In the genomic region with DNA sequence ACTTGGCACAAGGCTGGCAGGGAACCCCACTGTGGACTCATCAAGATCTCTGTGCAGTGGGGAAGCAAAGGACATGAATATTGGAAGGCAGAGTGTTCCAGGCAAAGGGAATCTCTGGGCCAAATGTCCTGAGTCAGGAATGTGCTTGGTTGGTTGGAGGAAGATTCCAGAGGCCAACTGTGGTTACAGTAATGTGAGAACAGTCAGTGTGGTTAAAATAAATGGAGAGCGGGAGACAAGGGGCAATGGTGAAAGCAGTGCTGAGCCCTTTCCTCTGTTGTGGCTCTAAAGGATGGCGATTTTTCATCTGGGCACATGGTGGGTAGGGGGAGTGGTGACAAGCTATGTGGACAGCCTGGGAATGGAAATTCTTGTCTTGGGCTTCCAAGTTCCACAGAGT, we compare ENCODE assay signal across 19 cellular contexts.
A peak's percentile ranks its signal among the peaks of the same experiment; 100 is the strongest.
DNase-seq lines count a peak whose midpoint lies in the region; ATAC-seq and TF ChIP-seq lines count a peak whose summit lies in the region.
"Had no signal": no experiment of that assay in that cellular context is flagged by ENCODE, and none has a peak within 500 bp of the region (broad histone marks: within the 10 kb centered on the region; RNA-seq: fewer than 3 reads in every experiment).

No MANE protein-coding gene starts in this region.

- TF ChIP-seq CTCF in colonic mucosa (IDR thresholded peaks at IDR 0.05), result no peak

- H3K9me3 ChIP-seq in colonic mucosa, result no peaks in the 10 kb centered on the region
- H3K9me3 ChIP-seq: MG63 had no signal

- H3K9ac ChIP-seq in colonic mucosa (ENCODE audit: low read depth in 2 of 2, low read length in 2 of 2), result no peak overlapping the region

- H3K4me1 ChIP-seq in colonic mucosa, result no peaks in the 10 kb centered on the region

- no peak overlapping the region for H3K4me3 ChIP-seq in colonic mucosa
- H3K4me3 ChIP-seq: MG63 had no signal

- DNase-seq in HK-2 (ENCODE audit: unreplicated experiment) (peak; percentile 31), astrocyte of the hippocampus (ENCODE audit: low read depth, low spot score) (peak; percentile 86), kidney tubule cell (ENCODE audit: low spot score) (peak; percentile 79), caudate nucleus (lab: John Stamatoyannopoulos, UW) (no peak), colonic mucosa (no peak), activated T-cell treated with anti-CD3 and anti-CD28 coated beads for 4 hours (no peak)
- DNase-seq: CD4-positive, alpha-beta memory T cell; GDM1; GOT3; Kasumi-1; MG63; NCI-H1417; NCI-H1694 treated with DMSO at 0.1 percent for 48 hours; NCI-H446; NCI-H526; OCI-M1; Right ventricle myocardium superior had no signal

- intact Hi-C loops in colonic mucosa (cut with DNase I), result no loop called here

- ATAC-seq in HG03342 (IDR thresholded peaks at IDR 0.05; ENCODE audit: unreplicated experiment), result no peak
- ATAC-seq: HCT116 had no signal

- no peaks in the 10 kb centered on the region for H3K36me3 ChIP-seq in colonic mucosa
- H3K36me3 ChIP-seq: MG63 had no signal

- H3K27me3 ChIP-seq in colonic mucosa, result no peaks in the 10 kb centered on the region
- H3K27me3 ChIP-seq: MG63 had no signal

- H3K27ac ChIP-seq in caudate nucleus (ENCODE audit: low read depth, low read length) (no peak overlapping the region), colonic mucosa (no peak overlapping the region)

Comparison
In these comparisons a context has a peak if more than half of its experiments do, and no peak if none do; other contexts are left out.
1. DNase-seq: peak in HK-2 (single experiment), astrocyte of the hippocampus (single experiment) and kidney tubule cell (single experiment); none in caudate nucleus (0 of 61), colonic mucosa (single experiment) and activated T-cell treated with anti-CD3 and anti-CD28 coated beads for 4 hours (single experiment).